11 cellular contexts compared by ENCODE assay signal in the genomic region with DNA sequence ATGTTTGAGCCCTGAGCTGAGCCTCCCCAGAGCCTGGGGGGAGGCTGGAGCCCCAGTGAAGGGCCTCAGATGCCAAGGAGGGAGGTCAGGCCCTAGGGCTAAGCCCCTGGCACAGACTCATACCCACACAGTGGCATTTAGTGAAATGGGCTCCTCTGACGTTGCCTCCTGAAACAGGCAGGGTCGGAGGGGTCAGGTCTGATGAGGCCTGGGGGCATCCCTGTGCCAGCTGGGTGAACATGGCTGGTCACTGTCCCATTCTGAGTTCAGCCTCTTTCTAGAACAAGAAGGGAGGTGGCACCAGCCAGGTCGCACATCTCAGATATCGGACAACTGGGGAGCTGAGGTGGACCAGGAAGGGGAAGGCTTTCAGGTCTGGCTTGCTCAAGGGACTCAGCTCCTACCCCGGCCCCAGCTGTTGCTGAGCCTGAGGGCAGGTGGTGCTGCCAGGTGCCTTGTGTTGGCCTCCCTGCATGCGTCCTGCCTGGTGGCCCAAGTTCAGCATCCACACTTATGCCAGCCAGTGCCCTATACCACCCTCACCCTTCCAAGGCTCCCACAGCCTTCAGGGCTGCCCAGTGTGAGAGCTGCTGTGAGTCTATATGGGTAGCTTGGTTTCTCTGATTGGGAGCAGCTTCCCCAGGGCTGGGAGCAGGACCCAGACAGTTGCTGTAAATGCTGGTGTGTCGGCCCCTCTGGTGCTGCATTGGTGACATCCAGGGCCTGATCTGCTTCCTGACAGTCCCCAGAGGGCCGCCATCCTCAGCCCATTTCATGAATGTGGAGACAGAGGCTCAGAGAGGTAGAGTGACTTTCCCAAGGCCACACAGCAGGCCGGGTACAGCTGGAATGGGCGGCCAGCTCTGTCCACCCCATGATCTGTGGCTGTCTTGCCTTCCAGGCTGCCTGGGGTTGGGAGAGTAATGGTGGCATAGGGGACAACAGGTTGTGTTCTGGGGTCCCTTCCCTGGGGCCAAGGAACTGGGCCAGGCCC.
DNase-seq lines count a peak whose midpoint lies in the region; ATAC-seq and TF ChIP-seq lines count a peak whose summit lies in the region.
"Had no signal": no experiment of that assay in that cellular context is flagged by ENCODE, and none has a peak within 500 bp of the region (broad histone marks: within the 10 kb centered on the region; RNA-seq: fewer than 3 reads in every experiment).

No MANE protein-coding gene starts in this region.

- H3K9me3 Mint-ChIP-seq in stimulated activated naive B cell treated with anti-CD40 and anti-IgM and Interleukin-4, amounts not matched to agents 10 μg/mL and 1 μg/mL and 100 μg/mL, for 72 hours = no peaks in the 10 kb centered on the region
- H3K9me3 Mint-ChIP-seq: activated CD4-positive, alpha-beta memory T cell treated with anti-CD3 and anti-CD28 coated beads for 36 hours; activated T-cell treated with anti-CD3 and anti-CD28 coated beads, Interleukin-2, amount 50 U/mL, for 72 hours had no signal

- H3K36me3 ChIP-seq in NT2/D1 (ENCODE audit: insufficient read depth, insufficient read length, low read length) = no peaks in the 10 kb centered on the region

- peaks cover 3 to 6% of the 10 kb centered on the region in 2 donors for H3K36me3 Mint-ChIP-seq in stimulated activated naive B cell treated with anti-CD40 and anti-IgM and Interleukin-4, amounts not matched to agents 10 μg/mL and 1 μg/mL and 100 μg/mL, for 72 hours
- H3K36me3 Mint-ChIP-seq: activated CD4-positive, alpha-beta memory T cell treated with anti-CD3 and anti-CD28 coated beads for 36 hours had no signal

- H3K4me3 ChIP-seq in NT2/D1 (ENCODE audit: insufficient read length, low read depth) = no peak overlapping the region

- DNase-seq in NT2/D1 (ENCODE audit: low read depth, low spot score) = no peak
- peak; percentile 46 for DNase-seq in fibroblast of gingiva (ENCODE audit: low read depth)
- DNase-seq in stimulated activated naive B cell treated with anti-CD40 and anti-IgM and Interleukin-4, amounts not matched to agents 10 μg/mL and 1 μg/mL and 100 μg/mL, for 72 hours = no peak
- no peak for DNase-seq in KG1 (lab: John Stamatoyannopoulos, UW)
- DNase-seq in HPDE6-E6E7 (ENCODE audit: extremely low spot score) = no peak
- DNase-seq in EL = no peak
- DNase-seq in COR-L47 (lab: John Stamatoyannopoulos, UW) = no peak
- DNase-seq: NCI-H2029 treated with DMSO at 0.1 percent for 48 hours had no signal

- peak overlapping the region; percentile 53 for H3K9ac ChIP-seq in NT2/D1 (ENCODE audit: insufficient read length, low read depth)

- peaks cover 3% of the 10 kb centered on the region for H3K27me3 ChIP-seq in NT2/D1 (ENCODE audit: insufficient read depth, insufficient read length)

- H3K4me1 ChIP-seq in NT2/D1 (ENCODE audit: insufficient read depth, insufficient read length) = peaks cover under 1% of the 10 kb centered on the region

- no peak for TF ChIP-seq CTCF in C4-2B (conservative IDR thresholded peaks at IDR 0.05)

- no peak for ATAC-seq in stimulated activated naive B cell treated with anti-CD40 and anti-IgM and Interleukin-4, amounts not matched to agents 10 μg/mL and 1 μg/mL and 100 μg/mL, for 72 hours (replicated peaks)

- H3K9me3 ChIP-seq in NT2/D1 (ENCODE audit: insufficient read depth, low read length) = no peaks in the 10 kb centered on the region

- H3K27me3 Mint-ChIP-seq in stimulated activated naive B cell treated with anti-CD40 and anti-IgM and Interleukin-4, amounts not matched to agents 10 μg/mL and 1 μg/mL and 100 μg/mL, for 72 hours = no peaks in the 10 kb centered on the region
- H3K27me3 Mint-ChIP-seq: activated CD4-positive, alpha-beta memory T cell treated with anti-CD3 and anti-CD28 coated beads for 36 hours had no signal

- peaks cover 8 to 18% of the 10 kb centered on the region in 2 donors for H3K4me1 Mint-ChIP-seq in stimulated activated naive B cell treated with anti-CD40 and anti-IgM and Interleukin-4, amounts not matched to agents 10 μg/mL and 1 μg/mL and 100 μg/mL, for 72 hours

- H3K4me3 Mint-ChIP-seq in stimulated activated naive B cell treated with anti-CD40 and anti-IgM and Interleukin-4, amounts not matched to agents 10 μg/mL and 1 μg/mL and 100 μg/mL, for 72 hours = no peak overlapping the region
- H3K4me3 Mint-ChIP-seq: activated CD4-positive, alpha-beta memory T cell treated with anti-CD3 and anti-CD28 coated beads for 36 hours; activated T-cell treated with anti-CD3 and anti-CD28 coated beads, Interleukin-2, amount 50 U/mL, for 72 hours had no signal

- H3K27ac ChIP-seq in C4-2B = peak overlapping the region; percentile 19

- H3K27ac Mint-ChIP-seq in stimulated activated naive B cell treated with anti-CD40 and anti-IgM and Interleukin-4, amounts not matched to agents 10 μg/mL and 1 μg/mL and 100 μg/mL, for 72 hours = peak overlapping the region; percentile 31
- H3K27ac Mint-ChIP-seq: activated CD4-positive, alpha-beta memory T cell treated with anti-CD3 and anti-CD28 coated beads for 36 hours; activated T-cell treated with anti-CD3 and anti-CD28 coated beads, Interleukin-2, amount 50 U/mL, for 72 hours had no signal
